Comparison of ENCODE assay signal across 8 cellular contexts in genomic region chr13:76473552-76474134, GRCh38.
DNase-seq lines count a peak whose midpoint lies in the region; ATAC-seq and TF ChIP-seq lines count a peak whose summit lies in the region.

No MANE protein-coding gene starts in this region.

- no peak overlapping the region for H3K4me3 ChIP-seq in smooth muscle cell

- no peaks in the 10 kb centered on the region for H4K20me1 ChIP-seq in smooth muscle cell (ENCODE audit: low read depth)

- H3K27ac ChIP-seq in smooth muscle cell (ENCODE audit: low read depth) = peak overlapping the region; percentile 2

- peak; percentile 99 for ATAC-seq in HG02870 (IDR thresholded peaks at IDR 0.05; ENCODE audit: unreplicated experiment)

- H3K27me3 ChIP-seq in smooth muscle cell (ENCODE audit: low read depth) = no peaks in the 10 kb centered on the region

- no peaks in the 10 kb centered on the region for H3K79me2 ChIP-seq in smooth muscle cell (ENCODE audit: low read depth)

- peak; percentile 86 for TF ChIP-seq CTCF in smooth muscle cell (IDR thresholded peaks at IDR 0.05; ENCODE audit: borderline replicate concordance, insufficient read depth, poor library complexity, severe bottlenecking)

- H2AFZ ChIP-seq in smooth muscle cell (ENCODE audit: low read depth) = peak overlapping the region; percentile 30

- no peaks in the 10 kb centered on the region for H3K4me1 ChIP-seq in smooth muscle cell (ENCODE audit: low read depth)

- H3F3A ChIP-seq in smooth muscle cell (ENCODE audit: low read depth) = no peaks in the 10 kb centered on the region

- no peak overlapping the region for H3K4me2 ChIP-seq in smooth muscle cell

- H3K9ac ChIP-seq in smooth muscle cell (ENCODE audit: low read depth) = no peak overlapping the region

- no peaks in the 10 kb centered on the region for H3K36me3 ChIP-seq in smooth muscle cell (ENCODE audit: low read depth)

- H3K9me3 ChIP-seq in smooth muscle cell (replicated peaks; ENCODE audit: low read depth) = no peaks in the 10 kb centered on the region

- DNase-seq in activated gamma-delta T cell treated with Interleukin-2 at 50 U/mL for 16 hours (peak; percentile 59), activated gamma-delta T cell (lab: John Stamatoyannopoulos, UW) (no peak), NCI-H1436 (lab: John Stamatoyannopoulos, UW) (peak; percentile 82), T-helper 9 cell (peak; percentile 57), astrocyte of the hippocampus (ENCODE audit: low read depth, low spot score) (peak; percentile 87), hypothalamus (lab: John Stamatoyannopoulos, UW) (peak in 47 of 51 donors; percentile 1 to 82 (median 37)), smooth muscle cell (lab: John Stamatoyannopoulos, UW; ENCODE audit: unreplicated experiment) (peak; percentile 14)
